Comparison of ENCODE assay signal across 9 cellular contexts in genomic region chrX:71198066-71198465, GRCh38. TPM values are rescaled to one million over a fixed set of nuclear protein-coding genes. Genes with fewer than 3 reads are reported as not detected.
DNase-seq lines count a peak whose midpoint lies in the region; ATAC-seq and TF ChIP-seq lines count a peak whose summit lies in the region.
"Had no signal": no experiment of that assay in that cellular context is flagged by ENCODE, and none has a peak within 500 bp of the region (broad histone marks: within the 10 kb centered on the region; RNA-seq: fewer than 3 reads in every experiment).

No MANE protein-coding gene starts in this region.

- ATAC-seq in GM18520 (IDR thresholded peaks at IDR 0.05; ENCODE audit: unreplicated experiment) (peak; percentile 61), HG02678 (IDR thresholded peaks at IDR 0.05; ENCODE audit: unreplicated experiment) (peak; percentile 82), Panc1 (0 out of 2 replicates have a peak, but pooled peaks have one; percentile 18), naive B cell (ENCODE audit: low read depth in 2 of 2) (peak; percentile 97 to 98), GM23338 (no peak), GM21381 (IDR thresholded peaks at IDR 0.05; ENCODE audit: unreplicated experiment) (no peak)

- CTCF ChIA-PET in Panc1 (lab: Charles Lee): interaction anchor here (0.6 to 0.7 kb wide), 2 partner anchors 96 to 1040 kb away, joined by 4 to 7 read pairs; no protein-coding TSS in a partner anchor

- no peaks in the 10 kb centered on the region for H3K9me3 ChIP-seq in Panc1 (ENCODE audit: control insufficient read depth, insufficient read depth, low read depth, low read length)
- H3K9me3 ChIP-seq: adrenal gland had no signal

- H3K27ac ChIP-seq in Panc1 (ENCODE audit: low read length) (no peak overlapping the region), GM23338 (ENCODE audit: low read depth) (no peak overlapping the region)
- H3K27ac ChIP-seq: adrenal gland had no signal

- H3K4me1 Mint-ChIP-seq in naive B cell (peaks cover 23 to 31% (median 23%) of the 10 kb centered on the region in 3 donors), GM23338 (peaks cover 21% of the 10 kb centered on the region)

- in situ Hi-C loops in Panc1 (cut with HindIII; ENCODE audit: low pct_unique_long_range_greater_than_20kb, low sequenced_read_pairs): no loop called here

- no peaks in the 10 kb centered on the region for H3K27me3 Mint-ChIP-seq in naive B cell
- H3K27me3 Mint-ChIP-seq in GM23338 (ENCODE audit: insufficient read depth, low read depth, poor library complexity): no peaks in the 10 kb centered on the region

- H3K79me2 ChIP-seq in GM23338 (replicated peaks; ENCODE audit: insufficient read depth): no peaks in the 10 kb centered on the region

- POLR2A ChIA-PET in Panc1 (lab: Charles Lee): no interaction called here

- BruUV-seq in Panc1 (replicated peaks; lab: Mats Ljungman, UMichigan): no TSS peak

- H3K4me3 Mint-ChIP-seq in naive B cell: peak overlapping the region; percentile 67 to 96 (median 94)
- no peak overlapping the region for H3K4me3 Mint-ChIP-seq in GM23338

- H4K20me1 ChIP-seq in GM23338 (replicated peaks; ENCODE audit: insufficient read depth): no peaks in the 10 kb centered on the region

- no peak overlapping the region for H3K4me2 ChIP-seq in GM23338

- H3K4me3 ChIP-seq in Panc1 (ENCODE audit: low read depth in 2 of 2, low read length in 2 of 2) (no peak overlapping the region), GM23338 (no peak overlapping the region)
- H3K4me3 ChIP-seq: adrenal gland had no signal

- H3F3A ChIP-seq in GM23338 (replicated peaks; ENCODE audit: low read depth): no peaks in the 10 kb centered on the region

- H3K27ac Mint-ChIP-seq in naive B cell (peak overlapping the region; percentile 75 to 96 (median 90)), GM23338 (no peak overlapping the region)

- TF ChIP-seq CTCF in Panc1 (IDR thresholded peaks at IDR 0.05) (no peak), GM23338 (conservative IDR thresholded peaks at IDR 0.05; ENCODE audit: low read depth in 2 of 2) (no peak)

- no peaks in the 10 kb centered on the region for H3K36me3 ChIP-seq in Panc1 (ENCODE audit: control insufficient read depth, insufficient read depth, low read length)
- H3K36me3 ChIP-seq in GM23338 (ENCODE audit: insufficient read depth): no peaks in the 10 kb centered on the region
- H3K36me3 ChIP-seq: adrenal gland had no signal

- no peak for DNase-seq in Panc1 (ENCODE audit: low read depth, low spot score)
- DNase-seq in naive B cell: peak; percentile 61
- DNase-seq in DMS114 treated with DMSO at 0.1 percent for 48 hours (lab: John Stamatoyannopoulos, UW; ENCODE audit: unreplicated experiment): no peak
- DNase-seq in GM23338 (ENCODE audit: low spot score): no peak
- DNase-seq in NCI-H2171 (lab: John Stamatoyannopoulos, UW): no peak
- DNase-seq: adrenal gland had no signal

- H3K27me3 ChIP-seq in Panc1 (ENCODE audit: control insufficient read depth, insufficient read depth, low read length): no peaks in the 10 kb centered on the region
- H3K27me3 ChIP-seq in GM23338 (ENCODE audit: insufficient read depth): no peaks in the 10 kb centered on the region

- no peaks in the 10 kb centered on the region for H3K36me3 Mint-ChIP-seq in naive B cell
- H3K36me3 Mint-ChIP-seq in GM23338 (ENCODE audit: low read depth): no peaks in the 10 kb centered on the region; the same call in 2 of the 3 replicates

- peaks cover 0 to 7% (median 0%) of the 10 kb centered on the region in 7 donors for H3K9me3 Mint-ChIP-seq in naive B cell
- no peaks in the 10 kb centered on the region for H3K9me3 Mint-ChIP-seq in GM23338

- no peaks in the 10 kb centered on the region for H3K9me2 ChIP-seq in GM23338 (ENCODE audit: insufficient read depth)

- intact Hi-C loops in Panc1 (cut with micrococcal nuclease; ENCODE audit: unreplicated experiment): no loop called here

- H2AFZ ChIP-seq in GM23338: no peak overlapping the region; the same call in 1 of the 2 replicates

- H3K4me1 ChIP-seq in Panc1 (ENCODE audit: control insufficient read depth, insufficient read depth, low read length) (no peaks in the 10 kb centered on the region), GM23338 (ENCODE audit: insufficient read depth) (peaks cover 9% of the 10 kb centered on the region; the same call in 1 of the 2 replicates)
- H3K4me1 ChIP-seq: adrenal gland had no signal

TF ChIP-seq in GM23338, 12 proteins besides CTCF, POLR2A, EP300 and RAD21:
- TF ChIP-seq, protein P1, sequence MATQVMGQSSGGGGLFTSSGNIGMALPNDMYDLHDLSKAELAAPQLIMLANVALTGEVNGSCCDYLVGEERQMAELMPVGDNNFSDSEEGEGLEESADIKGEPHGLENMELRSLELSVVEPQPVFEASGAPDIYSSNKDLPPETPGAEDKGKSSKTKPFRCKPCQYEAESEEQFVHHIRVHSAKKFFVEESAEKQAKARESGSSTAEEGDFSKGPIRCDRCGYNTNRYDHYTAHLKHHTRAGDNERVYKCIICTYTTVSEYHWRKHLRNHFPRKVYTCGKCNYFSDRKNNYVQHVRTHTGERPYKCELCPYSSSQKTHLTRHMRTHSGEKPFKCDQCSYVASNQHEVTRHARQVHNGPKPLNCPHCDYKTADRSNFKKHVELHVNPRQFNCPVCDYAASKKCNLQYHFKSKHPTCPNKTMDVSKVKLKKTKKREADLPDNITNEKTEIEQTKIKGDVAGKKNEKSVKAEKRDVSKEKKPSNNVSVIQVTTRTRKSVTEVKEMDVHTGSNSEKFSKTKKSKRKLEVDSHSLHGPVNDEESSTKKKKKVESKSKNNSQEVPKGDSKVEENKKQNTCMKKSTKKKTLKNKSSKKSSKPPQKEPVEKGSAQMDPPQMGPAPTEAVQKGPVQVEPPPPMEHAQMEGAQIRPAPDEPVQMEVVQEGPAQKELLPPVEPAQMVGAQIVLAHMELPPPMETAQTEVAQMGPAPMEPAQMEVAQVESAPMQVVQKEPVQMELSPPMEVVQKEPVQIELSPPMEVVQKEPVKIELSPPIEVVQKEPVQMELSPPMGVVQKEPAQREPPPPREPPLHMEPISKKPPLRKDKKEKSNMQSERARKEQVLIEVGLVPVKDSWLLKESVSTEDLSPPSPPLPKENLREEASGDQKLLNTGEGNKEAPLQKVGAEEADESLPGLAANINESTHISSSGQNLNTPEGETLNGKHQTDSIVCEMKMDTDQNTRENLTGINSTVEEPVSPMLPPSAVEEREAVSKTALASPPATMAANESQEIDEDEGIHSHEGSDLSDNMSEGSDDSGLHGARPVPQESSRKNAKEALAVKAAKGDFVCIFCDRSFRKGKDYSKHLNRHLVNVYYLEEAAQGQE (IDR thresholded peaks at IDR 0.05; ENCODE audit: unreplicated experiment): no peak

RNA-seq across cellular contexts. Expression of gene GJB1, which starts 25.0 kb away (rescaled TPM):
- 0.28 TPM for total RNA-seq in Panc1 (2021; ENCODE audit: unreplicated experiment)
- polyA plus RNA-seq in Panc1 (2012; ENCODE audit: insufficient read length): not detected
- polyA plus RNA-seq in naive B cell (ENCODE audit: low read depth in 6 of 6) (not detected), GM23338 (2016; fragmentation: Nextera tagmentation; extraction: Ambion mirVana) (not detected in 2 replicates)
- total RNA-seq in GM23338 (2014; rRNA removed; shearing (Covaris generic)): 0.14 TPM in 1 of 2 replicates, not detected in the other
- polyA plus RNA-seq: adrenal gland had no signal

RNA-seq across cellular contexts. Expression of gene NLGN3, which starts 53.4 kb away (rescaled TPM):
- 0.28 TPM for total RNA-seq in Panc1 (2021; ENCODE audit: unreplicated experiment)
- polyA plus RNA-seq in Panc1 (2012; ENCODE audit: insufficient read length): 0.16 TPM
- polyA plus RNA-seq in naive B cell (ENCODE audit: low read depth in 6 of 6) (under 1 TPM in 2 of 6 donors, not detected in 4; 0.09 to 0.35 TPM), GM23338 (2016; fragmentation: Nextera tagmentation; extraction: Ambion mirVana) (4.5 and 5.2 TPM in 2 replicates)
- total RNA-seq in GM23338 (2014; rRNA removed; shearing (Covaris generic)): 15.3 and 17.2 TPM in 2 replicates

RNA-seq across cellular contexts. Expression of gene ZMYM3, which starts 55.9 kb away (rescaled TPM):
- total RNA-seq in Panc1 (2021; ENCODE audit: unreplicated experiment): 40.2 TPM
- polyA plus RNA-seq in Panc1 (2012; ENCODE audit: insufficient read length): 35.1 TPM
- polyA plus RNA-seq in naive B cell (ENCODE audit: low read depth in 6 of 6) (10 to 100 TPM in 1 of 6 donors, 1 to 10 TPM in 5; 5.8 to 10.0 (median 7.8) TPM), GM23338 (2016; fragmentation: Nextera tagmentation; extraction: Ambion mirVana) (31.0 and 37.8 TPM in 2 replicates)
- 67.6 and 71.1 TPM in 2 replicates for total RNA-seq in GM23338 (2014; rRNA removed; shearing (Covaris generic))

Comparison
In these comparisons a context has a peak if more than half of its experiments do, and no peak if none do; other contexts are left out.
1. ATAC-seq: peak in GM18520 (single experiment), HG02678 (single experiment), Panc1 (single experiment) and naive B cell (2 of 2); none in GM23338 (single experiment) and GM21381 (single experiment).
2. RNA of gene NLGN3, which starts 53.4 kb away (total RNA-seq): 15.3 to 17.2 TPM in GM23338; 0.28 TPM in Panc1 (single experiment); every median in the first group is over 10 times any median in the second.